13 cellular contexts compared by ENCODE assay signal in genomic region chr14:68535404-68536024, GRCh38.
DNase-seq lines count a peak whose midpoint lies in the region; ATAC-seq, FAIRE-seq and TF ChIP-seq lines count a peak whose summit lies in the region.
"Had no signal": no experiment of that assay in that cellular context is flagged by ENCODE, and none has a peak within 500 bp of the region (broad histone marks: within the 10 kb centered on the region; RNA-seq: fewer than 3 reads in every experiment).

No MANE protein-coding gene starts in this region.

- DNase-seq in HTR-8/SVneo (ENCODE audit: insufficient read length, low spot score) (peak; percentile 79), mammary epithelial cell (peak; percentile 76), kidney tubule cell (ENCODE audit: low spot score) (peak; percentile 98), C1 segment of cervical spinal cord (lab: John Stamatoyannopoulos, UW) (no peak), lower leg skin (ENCODE audit: low spot score in 2 of 2) (no peak), left colon (no peak)
- DNase-seq: aorta; foreskin melanocyte; NCI-H1105 treated with DMSO at 0.1 percent for 48 hours; NK-92 treated with Interleukin-12 subunit alpha and Interleukin-12 subunit beta, amount 100 ng/mL, for 24 hours; transverse colon had no signal

- H3K27me3 ChIP-seq in ACC112 (ENCODE audit: insufficient read depth, low read length), result no peaks in the 10 kb centered on the region
- no peaks in the 10 kb centered on the region for H3K27me3 ChIP-seq in mammary epithelial cell (ENCODE audit: insufficient read depth, low read length)
- H3K27me3 ChIP-seq: transverse colon had no signal

- H3K27ac ChIP-seq in ACC112 (ENCODE audit: low read depth, low read length) (peak overlapping the region; percentile 65), mammary epithelial cell (ENCODE audit: insufficient read depth, low read depth, low read length) (peak overlapping the region; percentile 95)
- H3K27ac ChIP-seq: transverse colon had no signal

- H3K36me3 ChIP-seq in ACC112 (ENCODE audit: insufficient read depth, low read length), result no peaks in the 10 kb centered on the region; the same call in 1 of the 2 replicates
- no peaks in the 10 kb centered on the region for H3K36me3 ChIP-seq in mammary epithelial cell (ENCODE audit: insufficient read depth, low read length)
- H3K36me3 ChIP-seq: transverse colon had no signal

- peak overlapping the region; percentile 59 for H3K9ac ChIP-seq in mammary epithelial cell (ENCODE audit: insufficient read depth, low read length)

- 20% methylated on average over 5 of the region's 5 CpGs for WGBS in mammary epithelial cell (ENCODE audit: low coverage, missing lambda C conversion rate)
- 65 to 72% methylated on average over 5 of the region's 5 CpGs for WGBS in lower leg skin, 2 donors

- TF ChIP-seq CTCF in mammary epithelial cell (conservative IDR thresholded peaks at IDR 0.05 in 1 of 2, IDR thresholded peaks at IDR 0.05 in 1 of 2; ENCODE audit: extremely low read depth in 1 of 2, insufficient read depth in 1 of 2, low read depth in 1 of 2, low read length in 2 of 2) (no peak), lower leg skin (IDR thresholded peaks at IDR 0.05) (no peak)

- peaks cover 15% of the 10 kb centered on the region for H3K4me1 ChIP-seq in ACC112 (ENCODE audit: control insufficient read depth, insufficient read depth, low read length, unreplicated experiment)
- peaks cover 18% of the 10 kb centered on the region for H3K4me1 ChIP-seq in mammary epithelial cell (ENCODE audit: insufficient read depth, low read length)
- H3K4me1 ChIP-seq: transverse colon had no signal

- H2AFZ ChIP-seq in ACC112 (ENCODE audit: low read length, unreplicated experiment) (no peak overlapping the region), mammary epithelial cell (ENCODE audit: low read depth, low read length) (peak overlapping the region; percentile 63)

- H3K4me2 ChIP-seq in mammary epithelial cell (ENCODE audit: insufficient read depth, low read depth, low read length), result peak overlapping the region; percentile 40

- in situ Hi-C loops in mammary epithelial cell (cut with MboI; ENCODE audit: low sequenced_read_pairs in 2 of 2), result loop anchor here in 1 of 2 donors (5.0 to 25.0 kb wide), 3 partner anchors 68 to 598 kb away; partner anchors contain the start of gene ZFP36L1

- dilution Hi-C loops in mammary epithelial cell (cut with HindIII; ENCODE audit: low sequenced_read_pairs), result no loop called here

- ATAC-seq in GM18907 (IDR thresholded peaks at IDR 0.05; ENCODE audit: unreplicated experiment) (no peak), left colon (no peak)

- H4K20me1 ChIP-seq in mammary epithelial cell (ENCODE audit: insufficient read depth, low read length), result no peaks in the 10 kb centered on the region

- peak; percentile 99 for FAIRE-seq in HTR-8/SVneo (lab: Jason Lieb, UNC)

- TSS peak; percentile 81 for BruUV-seq in mammary epithelial cell (replicated peaks; lab: Mats Ljungman, UMichigan)

- TF ChIP-seq POLR2A in lower leg skin (IDR thresholded peaks at IDR 0.05), result no peak

- H3K4me3 ChIP-seq in ACC112 (ENCODE audit: low read depth, low read length) (no peak overlapping the region), mammary epithelial cell (replicated peaks in 1 of 3; ENCODE audit: insufficient read depth in 1 of 3, low read depth in 2 of 3, low read length in 3 of 3) (no peak overlapping the region), lower leg skin (ENCODE audit: low read depth, poor library complexity, severe bottlenecking) (no peak overlapping the region)
- H3K4me3 ChIP-seq: transverse colon had no signal

- intact Hi-C loops in mammary epithelial cell (cut with micrococcal nuclease), result no loop called here
- intact Hi-C loops in lower leg skin (cut with DNase I; ENCODE audit: low total_unique reads), result no loop called here
- intact Hi-C loops in left colon (cut with DNase I, micrococcal nuclease), result loop anchor here in 1 of 2 donors (10.0 kb wide), 1 partner anchor 141 kb away; no protein-coding TSS in a partner anchor

- CTCF ChIA-PET in mammary epithelial cell (lab: Charles Lee; ENCODE audit: low non-redundant PET), result interaction anchor here (0.5 kb wide), 1 partner anchor 282 kb away, joined by 7 read pairs; no protein-coding TSS in a partner anchor

- H3K9me3 ChIP-seq in mammary epithelial cell (replicated peaks; ENCODE audit: insufficient read depth, low read length), result no peaks in the 10 kb centered on the region

- H3K79me2 ChIP-seq in ACC112 (ENCODE audit: control insufficient read depth, insufficient read depth, low read length, unreplicated experiment) (no peaks in the 10 kb centered on the region), mammary epithelial cell (ENCODE audit: insufficient read depth, low read length) (no peaks in the 10 kb centered on the region)

Comparison
In these comparisons a context has a peak if more than half of its experiments do, and no peak if none do; other contexts are left out.
1. DNase-seq: peak in HTR-8/SVneo (single experiment), mammary epithelial cell (single experiment) and kidney tubule cell (single experiment); none in C1 segment of cervical spinal cord (0 of 14), lower leg skin (0 of 2) and left colon (0 of 2).